In genomic region chr12:67555075-67555717, GRCh38 we compare ENCODE assay signal across 8 cellular contexts.
DNase-seq lines count a peak whose midpoint lies in the region; ATAC-seq, FAIRE-seq and TF ChIP-seq lines count a peak whose summit lies in the region.
"Not testable (repeated sequence)": the region's sequence is repeated elsewhere in the genome, so short reads cannot be mapped to it uniquely, and the experiment has no call there.

No MANE protein-coding gene starts in this region.

- not testable (repeated sequence) for H3K27me3 ChIP-seq in SJSA1 (replicated peaks); K562 (ENCODE audit: control insufficient read depth in 2 of 2, insufficient read depth in 2 of 2, low read length in 2 of 2); osteoblast (ENCODE audit: insufficient read depth, low read length); transverse colon

- ATAC-seq in K562 = peak; percentile 81

- H3K36me3 Mint-ChIP-seq in activated CD4-positive, alpha-beta memory T cell treated with anti-CD3 and anti-CD28 coated beads, Interleukin-2, amount 10 ng/mL, durations not matched to agents 7 days and 5 days (ENCODE audit: low read depth) = not testable (repeated sequence)

- not testable (repeated sequence) for H3K9me3 ChIP-seq in SJSA1 (replicated peaks); K562 (replicated peaks; ENCODE audit: control insufficient read depth, insufficient read depth, low read depth, low read length); osteoblast (ENCODE audit: low read depth, low read length); transverse colon

- H3K4me3 ChIP-seq in GM12865 (ENCODE audit: low read depth, low read length); SJSA1; K562; osteoblast (ENCODE audit: insufficient read depth, low read length); transverse colon: not testable (repeated sequence)

- not testable (repeated sequence) for TF ChIP-seq RAD21 in K562 (CRISPR knock-in tag; conservative IDR thresholded peaks at IDR 0.05 in 1 of 2, IDR thresholded peaks at IDR 0.05 in 1 of 2)

- peak overlapping the region; percentile 68; the same call in 1 of the 2 replicates for H2AFZ ChIP-seq in K562 (ENCODE audit: low read depth, low read length)
- H2AFZ ChIP-seq in osteoblast (ENCODE audit: low read length) = peak overlapping the region; percentile 29

- H3K9me1 ChIP-seq in K562 (ENCODE audit: control insufficient read depth, insufficient read depth, low read length) = not testable (repeated sequence)

- not testable (repeated sequence) for H3K36me3 ChIP-seq in SJSA1; K562 (ENCODE audit: control insufficient read depth, insufficient read depth, low read length); osteoblast (ENCODE audit: insufficient read depth, low read length); transverse colon

- not testable (repeated sequence) for H3K4me2 ChIP-seq in K562 (ENCODE audit: insufficient read depth, low read length); osteoblast (ENCODE audit: insufficient read depth, low read length)

- not testable (repeated sequence) for H3K27ac ChIP-seq in SJSA1; K562 (ENCODE audit: extremely low read depth, low read depth, low read length); osteoblast (ENCODE audit: low read depth, low read length)
- H3K27ac ChIP-seq in transverse colon = peak overlapping the region; percentile 30 to 59 (median 46)

- TF ChIP-seq CTCF in GM12865 (IDR thresholded peaks at IDR 0.05; ENCODE audit: insufficient read depth, low read depth, low read length, missing control alignments); K562 (IDR thresholded peaks at IDR 0.05 in 2 of 3, conservative IDR thresholded peaks at IDR 0.05 in 1 of 3; ENCODE audit: insufficient read depth in 2 of 3, low read depth in 1 of 3, low read length in 3 of 3); osteoblast (IDR thresholded peaks at IDR 0.05; ENCODE audit: extremely low read depth, low read depth, low read length); transverse colon (IDR thresholded peaks at IDR 0.05): not testable (repeated sequence)

- TF ChIP-seq EP300 in K562 (IDR thresholded peaks at IDR 0.05; ENCODE audit: low read length); transverse colon (IDR thresholded peaks at IDR 0.05; ENCODE audit: low read depth): not testable (repeated sequence)

- not testable (repeated sequence) for H3K9ac ChIP-seq in K562 (ENCODE audit: insufficient read depth in 1 of 2, low read depth in 2 of 2, low read length in 2 of 2)

- in situ Hi-C loops in K562 (cut with MboI); transverse colon (cut with MboI; ENCODE audit: low pct_ligation_motif_present in 1 of 4, low pct_unique_long_range_greater_than_20kb in 1 of 4, low sequenced_read_pairs in 3 of 4): not testable (repeated sequence)

- peak; percentile 55 for DNase-seq in GM12865 (ENCODE audit: low read depth)
- peak; percentile 22 for DNase-seq in NCI-H2196 (lab: John Stamatoyannopoulos, UW; ENCODE audit: unreplicated experiment)
- peak; percentile 31 to 57 for DNase-seq in SJSA1 (ENCODE audit: low read depth in 1 of 2, low spot score in 2 of 2)
- DNase-seq in activated CD4-positive, alpha-beta memory T cell treated with anti-CD3 and anti-CD28 coated beads, Interleukin-2, amount 10 ng/mL, durations not matched to agents 7 days and 5 days = peak; percentile 61
- DNase-seq in K562 (ENCODE audit: extremely low read depth in 1 of 4, low spot score in 3 of 4) = peak in 1 of 4 experiments; percentile 29
- peak; percentile 84 for DNase-seq in islet precursor cell
- DNase-seq in osteoblast (ENCODE audit: insufficient read length, low spot score, missing footprints) = not testable (repeated sequence)
- DNase-seq in transverse colon = peak; percentile 82

- peak overlapping the region; percentile 53 for H3K27ac Mint-ChIP-seq in activated CD4-positive, alpha-beta memory T cell treated with anti-CD3 and anti-CD28 coated beads, Interleukin-2, amount 10 ng/mL, durations not matched to agents 7 days and 5 days

- not testable (repeated sequence) for H3K4me1 Mint-ChIP-seq in activated CD4-positive, alpha-beta memory T cell treated with anti-CD3 and anti-CD28 coated beads, Interleukin-2, amount 10 ng/mL, durations not matched to agents 7 days and 5 days

- H3K79me2 ChIP-seq in K562 (ENCODE audit: control insufficient read depth, insufficient read depth, low read length); osteoblast (ENCODE audit: insufficient read depth, low read length): not testable (repeated sequence)

- H3K4me3 Mint-ChIP-seq in activated CD4-positive, alpha-beta memory T cell treated with anti-CD3 and anti-CD28 coated beads, Interleukin-2, amount 10 ng/mL, durations not matched to agents 7 days and 5 days = not testable (repeated sequence)

- not testable (repeated sequence) for FAIRE-seq in K562 (lab: Jason Lieb, UNC)

- H4K20me1 ChIP-seq in K562 (replicated peaks; ENCODE audit: control insufficient read depth, insufficient read depth, low read length); osteoblast (ENCODE audit: insufficient read depth, low read length): not testable (repeated sequence)

- H3K4me1 ChIP-seq in SJSA1 (replicated peaks) = peaks cover 11% of the 10 kb centered on the region
- H3K4me1 ChIP-seq in K562 (replicated peaks in 1 of 2; ENCODE audit: control insufficient read depth in 2 of 2, insufficient read depth in 2 of 2, low read length in 2 of 2); osteoblast (ENCODE audit: insufficient read depth, low read length): not testable (repeated sequence)
- peaks cover 0 to 21% (median 6%) of the 10 kb centered on the region in 4 donors for H3K4me1 ChIP-seq in transverse colon

- POLR2A ChIA-PET in activated CD4-positive, alpha-beta memory T cell treated with anti-CD3 and anti-CD28 coated beads, Interleukin-2, amount 10 ng/mL, durations not matched to agents 7 days and 5 days (lab: Charles Lee) = interaction anchor here (0.9 to 2.2 kb wide), 5 partner anchors 24 to 95 kb away, joined by 3 to 7 read pairs (median 4); no protein-coding TSS in a partner anchor
- POLR2A ChIA-PET in K562 (lab: Yijun Ruan, JAX) = interaction anchor here (0.6 kb wide), 2 partner anchors 15 to 64 kb away, joined by 3 to 4 read pairs; no protein-coding TSS in a partner anchor

- 0% methylated on average over 8 of the region's 8 CpGs for WGBS in K562 (ENCODE audit: insufficient coverage, low coverage, missing lambda C conversion rate)
- WGBS in transverse colon (ENCODE audit: low coverage in 1 of 2), 2 donors = 57 to 67% methylated on average over 1 to 7 of the region's 8 CpGs

- CTCF ChIA-PET in activated CD4-positive, alpha-beta memory T cell treated with anti-CD3 and anti-CD28 coated beads, Interleukin-2, amount 10 ng/mL, durations not matched to agents 7 days and 5 days (lab: Charles Lee) = interaction anchor here (0.6 kb wide), 1 partner anchor 75 kb away, joined by 3 read pairs; no protein-coding TSS in a partner anchor
- CTCF ChIA-PET in K562 (lab: Yijun Ruan, JAX; ENCODE audit: low intra/inter-chr PET ratio) = not testable (repeated sequence)

- intact Hi-C loops in K562 (cut with micrococcal nuclease); transverse colon (cut with DNase I; ENCODE audit: low total_unique reads): not testable (repeated sequence)

- BruUV-seq in K562 (replicated peaks; lab: Mats Ljungman, UMichigan) = not testable (repeated sequence)

- not testable (repeated sequence) for H3K27me3 Mint-ChIP-seq in activated CD4-positive, alpha-beta memory T cell treated with anti-CD3 and anti-CD28 coated beads, Interleukin-2, amount 10 ng/mL, durations not matched to agents 7 days and 5 days

- H3K9me3 Mint-ChIP-seq in activated CD4-positive, alpha-beta memory T cell treated with anti-CD3 and anti-CD28 coated beads, Interleukin-2, amount 10 ng/mL, durations not matched to agents 7 days and 5 days = not testable (repeated sequence)

- not testable (repeated sequence) for TF ChIP-seq POLR2A in K562 (conservative IDR thresholded peaks at IDR 0.05); transverse colon (IDR thresholded peaks at IDR 0.05)

TF ChIP-seq in K562, 482 proteins besides CTCF, POLR2A, EP300 and RAD21 (continues in another document):
- TF ChIP-seq LEF1 (IDR thresholded peaks at IDR 0.05) (peak; percentile 68), NCOR1 (IDR thresholded peaks at IDR 0.05) (peak; percentile 42; the same call in 1 of the 2 replicates), NR2C2 (tag; IDR thresholded peaks at IDR 0.05) (0 out of 2 replicates have a peak, but pooled peaks have one; percentile 28), NRF1 (conservative IDR thresholded peaks at IDR 0.05 in 1 of 2, IDR thresholded peaks at IDR 0.05 in 1 of 2) (peak in 1 of 2 experiments; percentile 28; a peak in 2 of 4 replicates), FOXA3 (CRISPR knock-in tag; conservative IDR thresholded peaks at IDR 0.05 in 1 of 2, IDR thresholded peaks at IDR 0.05 in 1 of 2) (peak in 1 of 2 experiments; percentile 66; a peak in 2 of 4 replicates), ETV1 (tag; conservative IDR thresholded peaks at IDR 0.05; ENCODE audit: low read depth) (peak; percentile 16; the same call in 1 of the 2 replicates), JUND (tag; IDR thresholded peaks at IDR 0.05; ENCODE audit: borderline replicate concordance, low read depth, low read length) (peak; percentile 20; the same call in 1 of the 3 replicates)
- TF ChIP-seq NR2C2 (CRISPR knock-in tag; IDR thresholded peaks at IDR 0.05); JUND (IDR thresholded peaks at IDR 0.05; ENCODE audit: borderline replicate concordance, low read depth, low read length): not testable (repeated sequence)
- TF ChIP-seq, protein P1, sequence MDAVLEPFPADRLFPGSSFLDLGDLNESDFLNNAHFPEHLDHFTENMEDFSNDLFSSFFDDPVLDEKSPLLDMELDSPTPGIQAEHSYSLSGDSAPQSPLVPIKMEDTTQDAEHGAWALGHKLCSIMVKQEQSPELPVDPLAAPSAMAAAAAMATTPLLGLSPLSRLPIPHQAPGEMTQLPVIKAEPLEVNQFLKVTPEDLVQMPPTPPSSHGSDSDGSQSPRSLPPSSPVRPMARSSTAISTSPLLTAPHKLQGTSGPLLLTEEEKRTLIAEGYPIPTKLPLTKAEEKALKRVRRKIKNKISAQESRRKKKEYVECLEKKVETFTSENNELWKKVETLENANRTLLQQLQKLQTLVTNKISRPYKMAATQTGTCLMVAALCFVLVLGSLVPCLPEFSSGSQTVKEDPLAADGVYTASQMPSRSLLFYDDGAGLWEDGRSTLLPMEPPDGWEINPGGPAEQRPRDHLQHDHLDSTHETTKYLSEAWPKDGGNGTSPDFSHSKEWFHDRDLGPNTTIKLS (IDR thresholded peaks at IDR 0.05; ENCODE audit: borderline replicate concordance, low read depth) = peak; percentile 71
